ENCODE assay signal across 19 cellular contexts in the genomic region with DNA sequence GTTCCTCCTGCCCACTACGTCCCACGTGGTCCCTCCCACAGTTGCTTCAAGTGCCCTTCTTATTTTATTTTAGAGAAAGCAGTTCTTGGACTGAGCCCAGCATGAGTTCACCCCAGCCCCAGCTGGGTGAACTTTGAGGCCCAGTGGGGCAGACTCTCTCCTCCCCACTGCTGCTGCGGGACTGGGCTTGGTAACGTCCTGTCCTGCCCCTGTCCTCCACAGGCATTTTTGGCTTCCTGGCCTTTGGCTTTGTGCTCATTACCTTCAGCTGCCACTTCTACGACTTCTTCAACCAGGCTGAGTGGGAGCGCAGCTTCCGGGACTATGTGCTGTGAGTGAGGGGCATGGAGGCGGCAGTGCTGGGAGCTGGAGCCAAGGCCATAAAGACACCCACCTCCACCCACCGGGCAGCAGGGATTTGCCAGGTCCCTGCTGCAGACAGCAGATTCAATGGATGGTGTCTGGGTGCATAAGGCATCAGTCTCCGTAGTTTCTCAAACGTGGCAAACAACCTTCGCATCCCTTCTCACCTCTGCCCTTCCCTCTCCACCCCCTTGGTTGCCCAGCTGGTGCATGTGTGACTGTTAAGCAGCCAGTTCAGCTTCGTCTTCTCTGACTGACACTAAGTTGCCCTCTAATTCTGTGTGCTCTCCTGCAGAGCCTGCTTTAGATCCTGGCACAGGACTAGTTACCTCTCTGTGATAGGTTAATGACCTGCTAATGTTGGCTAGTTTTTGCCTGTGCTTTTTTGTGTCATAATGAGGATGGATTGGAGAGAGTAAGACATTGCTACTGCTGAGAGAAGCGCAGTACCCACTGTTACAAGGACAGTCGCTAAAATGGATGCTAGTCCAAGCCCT. TPM values are rescaled to one million over a fixed set of nuclear protein-coding genes. Genes with fewer than 3 reads are reported as not detected.
A peak's percentile ranks its signal among the peaks of the same experiment; 100 is the strongest.
DNase-seq lines count a peak whose midpoint lies in the region; ATAC-seq, FAIRE-seq and TF ChIP-seq lines count a peak whose summit lies in the region.
"Had no signal": no experiment of that assay in that cellular context is flagged by ENCODE, and none has a peak within 500 bp of the region (broad histone marks: within the 10 kb centered on the region; RNA-seq: fewer than 3 reads in every experiment).

No MANE protein-coding gene starts in this region.

- no peak overlapping the region for H3K4me2 ChIP-seq in HepG2 (ENCODE audit: low read depth, low read length)

- TF ChIP-seq CTCF in liver (IDR thresholded peaks at IDR 0.05; ENCODE audit: low read depth, low read length, missing input control) (no peak), HepG2 (CRISPR knock-in tag; IDR thresholded peaks at IDR 0.05) (no peak), HEK293 (tag by site-specific recombination; IDR thresholded peaks at IDR 0.05) (no peak), upper lobe of right lung (IDR thresholded peaks at IDR 0.05) (no peak)

- DNase-seq in HepG2 (ENCODE audit: low spot score) = no peak
- DNase-seq in left lobe of liver (ENCODE audit: low spot score) = no peak
- DNase-seq in sciatic nerve (ENCODE audit: low spot score) = no peak
- DNase-seq in G401 (ENCODE audit: low spot score) = no peak
- DNase-seq in stimulated activated naive CD4-positive, alpha-beta T cell (lab: John Stamatoyannopoulos, UW) = no peak
- no peak for DNase-seq in upper lobe of right lung
- DNase-seq: C1 segment of cervical spinal cord; Calu3; CD4-positive, alpha-beta memory T cell; COR-L47; DMS53; DMS79 treated with DMSO at 0.1 percent for 48 hours; GM23248; H9; HFFc6 had no signal

- peaks cover 5 to 49% (median 34%) of the 10 kb centered on the region in 4 donors for H3K4me1 ChIP-seq in liver (ENCODE audit: control insufficient read depth in 4 of 4, insufficient read depth in 4 of 4, low read length in 3 of 4)
- peaks cover 8% of the 10 kb centered on the region for H3K4me1 ChIP-seq in HepG2 (ENCODE audit: insufficient read depth, low read length)
- no peaks in the 10 kb centered on the region for H3K4me1 ChIP-seq in HEK293 (ENCODE audit: control insufficient read depth, insufficient read depth, low read length)
- H3K4me1 ChIP-seq in upper lobe of right lung = no peaks in the 10 kb centered on the region

- no peak for TF ChIP-seq POLR2A in HepG2 (IDR thresholded peaks at IDR 0.05; ENCODE audit: insufficient read depth in 1 of 2, low read depth in 2 of 2, low read length in 2 of 2)

- TF ChIP-seq RAD21 in liver (IDR thresholded peaks at IDR 0.05) (no peak), HepG2 (CRISPR knock-in tag; IDR thresholded peaks at IDR 0.05) (no peak)

- no TSS peak for BruUV-seq in HepG2 (replicated peaks; lab: Mats Ljungman, UMichigan)

- H3K4me3 ChIP-seq in liver (ENCODE audit: low read depth in 1 of 3, low read length in 3 of 3) (no peak overlapping the region), HepG2 (replicated peaks in 1 of 3; ENCODE audit: insufficient read depth in 1 of 3, low read depth in 2 of 3, low read length in 3 of 3) (no peak overlapping the region), HEK293 (ENCODE audit: low read depth, low read length) (no peak overlapping the region), upper lobe of right lung (no peak overlapping the region)
- H3K4me3 ChIP-seq: GM23248 had no signal

- H3K9me3 ChIP-seq in liver (ENCODE audit: control insufficient read depth in 4 of 4, low read length in 3 of 4) = no peaks in the 10 kb centered on the region
- no peaks in the 10 kb centered on the region for H3K9me3 ChIP-seq in HepG2 (ENCODE audit: low read length)
- H3K9me3 ChIP-seq in HEK293 (ENCODE audit: control insufficient read depth, insufficient read depth, low read depth, low read length) = no peaks in the 10 kb centered on the region
- H3K9me3 ChIP-seq in upper lobe of right lung = no peaks in the 10 kb centered on the region

- no peaks in the 10 kb centered on the region for H3K79me2 ChIP-seq in HepG2 (ENCODE audit: insufficient read depth, low read length)

- intact Hi-C loops in HepG2 (cut with micrococcal nuclease; ENCODE audit: unreplicated experiment) (no loop called here), sciatic nerve (cut with DNase I) (loop anchor here (2.0 kb wide), 1 partner anchor 40 kb away; no protein-coding TSS in a partner anchor), upper lobe of right lung (cut with DNase I) (no loop called here)

- H3K36me3 ChIP-seq in liver (ENCODE audit: control insufficient read depth in 4 of 4, insufficient read depth in 3 of 4, low read depth in 1 of 4, low read length in 3 of 4) = peaks cover 4 to 8% (median 5%) of the 10 kb centered on the region in 4 donors
- peaks cover 27 to 48% of the 10 kb centered on the region in 2 experiments; a peak in 4 of 5 replicates for H3K36me3 ChIP-seq in HepG2 (replicated peaks in 1 of 2; ENCODE audit: control insufficient read depth in 1 of 2, insufficient read depth in 2 of 2, low read length in 2 of 2)
- peaks cover 0 to 69% of the 10 kb centered on the region in 2 experiments; a peak in 2 of 3 replicates for H3K36me3 ChIP-seq in HEK293 (ENCODE audit: control insufficient read depth in 2 of 2, insufficient read depth in 1 of 2, low read length in 2 of 2)
- H3K36me3 ChIP-seq in upper lobe of right lung = no peaks in the 10 kb centered on the region

- no peak overlapping the region for H2AFZ ChIP-seq in HepG2 (ENCODE audit: low read length)
- H2AFZ ChIP-seq: GM23248 had no signal

- ATAC-seq in HepG2 = no peak
- ATAC-seq in left lobe of liver = peak; percentile 64
- ATAC-seq in sciatic nerve = peak; percentile 21
- ATAC-seq in upper lobe of right lung = no peak

- TF ChIP-seq EP300 in HepG2 (IDR thresholded peaks at IDR 0.05; ENCODE audit: low read depth in 2 of 2, low read length in 2 of 2) (no peak), HepG2 (CRISPR knock-in tag; IDR thresholded peaks at IDR 0.05; ENCODE audit: borderline replicate concordance) (no peak)

- H3K9ac ChIP-seq in liver (ENCODE audit: low read depth in 1 of 2, low read length in 2 of 2) (no peak overlapping the region), HepG2 (ENCODE audit: insufficient read depth, low read depth, low read length) (no peak overlapping the region)
- H3K9ac ChIP-seq: GM23248 had no signal

- H3K27me3 ChIP-seq in liver (ENCODE audit: control insufficient read depth in 4 of 4, insufficient read depth in 4 of 4, low read length in 3 of 4) (no peaks in the 10 kb centered on the region), HepG2 (ENCODE audit: control insufficient read depth in 1 of 2, insufficient read depth in 2 of 2, low read length in 2 of 2) (no peaks in the 10 kb centered on the region), upper lobe of right lung (no peaks in the 10 kb centered on the region)

- no peak for FAIRE-seq in HepG2 (lab: Jason Lieb, UNC)
- FAIRE-seq: G401.6, H1 had no signal

- CTCF ChIA-PET in HepG2 (lab: Yijun Ruan, JAX; ENCODE audit: low intra/inter-chr PET ratio, low total read pairs) (interaction anchor here (5.1 kb wide), 1 partner anchor 45 kb away, joined by 50 read pairs; no protein-coding TSS in a partner anchor), HEK293 (lab: Yijun Ruan, JAX) (interaction anchor here (0.7 to 7.2 kb wide), 16 partner anchors 8 to 948 kb away, joined by 3 to 69 read pairs (median 4); no protein-coding TSS in a partner anchor)

- H3K27ac ChIP-seq in liver (ENCODE audit: low read depth in 1 of 2, low read length in 2 of 2) = peak overlapping the region in 1 of 2 donors; percentile 34
- H3K27ac ChIP-seq in HepG2 (ENCODE audit: extremely low read length, insufficient read depth, low read length) = no peak overlapping the region
- H3K27ac ChIP-seq in HEK293 (ENCODE audit: extremely low read depth, low read depth, low read length) = no peak overlapping the region
- no peak overlapping the region for H3K27ac ChIP-seq in upper lobe of right lung
- H3K27ac ChIP-seq: GM23248 had no signal

- in situ Hi-C loops in HepG2 (cut with HindIII; ENCODE audit: extremely low pct_ligation_motif_present, low pct_unique_long_range_greater_than_20kb) (no loop called here), G401 (cut with HindIII; ENCODE audit: low sequenced_read_pairs) (no loop called here)

- 50% methylated on average over 15 of the region's 15 CpGs for WGBS in liver
- WGBS in HepG2 (ENCODE audit: low lambda C conversion rate) = 94% methylated on average over 13 of the region's 15 CpGs

- POLR2A ChIA-PET in HepG2 (lab: Yijun Ruan, JAX) = no interaction called here
- POLR2A ChIA-PET in HEK293 (lab: Yijun Ruan, JAX) = no interaction called here

- no peaks in the 10 kb centered on the region; the same call in 1 of the 2 replicates for H4K20me1 ChIP-seq in HepG2 (ENCODE audit: insufficient read depth, low read length)

RNA-seq across cellular contexts. Expression of a gene that starts 15.5 kb away (rescaled TPM):
- total RNA-seq in liver (10 to 100 TPM in 1 of 2 donors, 1 to 10 TPM in 1; 3.9 to 10.0 TPM), HepG2 (2016; rRNA removed; fragmentation: Illumina TruSeq; extraction: Trizol) (9.5 and 12.9 TPM in 2 replicates), left lobe of liver (9.9 TPM), sciatic nerve (46.1 TPM), upper lobe of right lung (106 TPM)
- polyA plus RNA-seq in liver (1 to 10 TPM; 2.0 to 3.4 TPM), HepG2 (2011; rRNA removed) (12.5 and 14.7 TPM in 2 replicates)
- 4.4 and 6.0 TPM in 2 replicates for total RNA-seq in HepG2 (2016; cell fraction: cytosol; rRNA removed; fragmentation: Illumina TruSeq; extraction: Trizol; ENCODE audit: low read depth)
- total RNA-seq in HepG2 (2016; cell fraction: insoluble cytoplasmic fraction; rRNA removed; fragmentation: Illumina TruSeq; extraction: Trizol) = 10.6 and 14.1 TPM in 2 replicates
- 4.9 and 5.6 TPM in 2 replicates for total RNA-seq in HepG2 (2016; cell fraction: membrane; rRNA removed; fragmentation: Illumina TruSeq; extraction: Trizol)
- 13.2 and 15.2 TPM in 2 replicates for total RNA-seq in HepG2 (2016; cell fraction: nucleus; rRNA removed; fragmentation: Illumina TruSeq; extraction: Trizol)
- 7.5 and 10.5 TPM in 2 replicates for polyA plus RNA-seq in HepG2 (2011; cell fraction: cytosol; rRNA removed)
- 11.3 TPM in 2 replicates for polyA plus RNA-seq in HepG2 (2011; cell fraction: nucleus; rRNA removed)
- 8.1 and 8.5 TPM in 2 replicates for polyA plus RNA-seq in HepG2 (2012)
- polyA plus RNA-seq in HepG2 (2016; cell fraction: cytosol; fragmentation: Illumina TruSeq; extraction: Trizol; ENCODE audit: low read depth) = 1.0 and 1.3 TPM in 2 replicates
- 9.3 and 10.0 TPM in 2 replicates for polyA plus RNA-seq in HepG2 (2016; cell fraction: insoluble cytoplasmic fraction; fragmentation: Illumina TruSeq; extraction: Trizol; ENCODE audit: low read depth)
- 2.6 TPM in 2 replicates for polyA plus RNA-seq in HepG2 (2016; cell fraction: membrane; fragmentation: Illumina TruSeq; extraction: Trizol; ENCODE audit: low read depth)
- polyA plus RNA-seq in HepG2 (2016; cell fraction: nucleus; fragmentation: Illumina TruSeq; extraction: Trizol; ENCODE audit: insufficient read depth, low read depth) = 16.2 and 18.7 TPM in 2 replicates
- 30.7 and 36.9 TPM in 2 replicates for polyA minus RNA-seq in HepG2 (2011; rRNA and poly(A)+ RNA removed; ENCODE audit: low replicate concordance)
- 12.8 and 15.4 TPM in 2 replicates for polyA minus RNA-seq in HepG2 (2011; cell fraction: cytosol; rRNA and poly(A)+ RNA removed)
- 9.8 and 14.9 TPM in 2 replicates for polyA minus RNA-seq in HepG2 (2011; cell fraction: nucleus; rRNA and poly(A)+ RNA removed)
- total RNA-seq in G401 (2014; rRNA removed; shearing (Covaris generic)) = 57.0 and 74.0 TPM in 2 replicates

RNA-seq across cellular contexts. Expression of a gene that starts 20.9 kb away (rescaled TPM):
- total RNA-seq in liver (10 to 100 TPM; 14.3 to 16.3 TPM), HepG2 (2016; rRNA removed; fragmentation: Illumina TruSeq; extraction: Trizol) (22.1 and 32.3 TPM in 2 replicates), left lobe of liver (22.1 TPM), sciatic nerve (24.8 TPM), upper lobe of right lung (4.0 TPM)
- polyA plus RNA-seq in liver (1 to 10 TPM; 2.9 to 7.0 TPM), HepG2 (2011; rRNA removed) (23.8 and 30.7 TPM in 2 replicates)
- 72.0 and 77.5 TPM in 2 replicates for total RNA-seq in HepG2 (2016; cell fraction: cytosol; rRNA removed; fragmentation: Illumina TruSeq; extraction: Trizol; ENCODE audit: low read depth)
- total RNA-seq in HepG2 (2016; cell fraction: insoluble cytoplasmic fraction; rRNA removed; fragmentation: Illumina TruSeq; extraction: Trizol) = 22.7 and 33.9 TPM in 2 replicates
- 37.3 and 38.5 TPM in 2 replicates for total RNA-seq in HepG2 (2016; cell fraction: membrane; rRNA removed; fragmentation: Illumina TruSeq; extraction: Trizol)
- 26.1 and 28.3 TPM in 2 replicates for total RNA-seq in HepG2 (2016; cell fraction: nucleus; rRNA removed; fragmentation: Illumina TruSeq; extraction: Trizol)
- 21.9 and 24.2 TPM in 2 replicates for polyA plus RNA-seq in HepG2 (2011; cell fraction: cytosol; rRNA removed)
- 68.3 and 80.4 TPM in 2 replicates for polyA plus RNA-seq in HepG2 (2011; cell fraction: nucleus; rRNA removed)
- polyA plus RNA-seq in HepG2 (2012) = 19.4 and 20.7 TPM in 2 replicates
- polyA plus RNA-seq in HepG2 (2016; cell fraction: cytosol; fragmentation: Illumina TruSeq; extraction: Trizol; ENCODE audit: low read depth) = 4.1 and 4.4 TPM in 2 replicates
- 22.5 and 25.2 TPM in 2 replicates for polyA plus RNA-seq in HepG2 (2016; cell fraction: insoluble cytoplasmic fraction; fragmentation: Illumina TruSeq; extraction: Trizol; ENCODE audit: low read depth)
- 14.8 and 15.2 TPM in 2 replicates for polyA plus RNA-seq in HepG2 (2016; cell fraction: membrane; fragmentation: Illumina TruSeq; extraction: Trizol; ENCODE audit: low read depth)
- polyA plus RNA-seq in HepG2 (2016; cell fraction: nucleus; fragmentation: Illumina TruSeq; extraction: Trizol; ENCODE audit: insufficient read depth, low read depth) = 63.0 and 65.6 TPM in 2 replicates
- 0.07 and 139 TPM in 2 replicates for polyA minus RNA-seq in HepG2 (2011; rRNA and poly(A)+ RNA removed; ENCODE audit: low replicate concordance)
- polyA minus RNA-seq in HepG2 (2011; cell fraction: cytosol; rRNA and poly(A)+ RNA removed) = 31.4 and 35.0 TPM in 2 replicates
- polyA minus RNA-seq in HepG2 (2011; cell fraction: nucleus; rRNA and poly(A)+ RNA removed) = 12.0 and 20.4 TPM in 2 replicates
- 51.1 and 51.8 TPM in 2 replicates for total RNA-seq in G401 (2014; rRNA removed; shearing (Covaris generic))
- total RNA-seq: CD4-positive, alpha-beta memory T cell had no signal
- polyA plus RNA-seq: CD4-positive, alpha-beta memory T cell had no signal

Comparison
In these comparisons a context has a peak if more than half of its experiments do, and no peak if none do; other contexts are left out.
1. ATAC-seq: peak in left lobe of liver (single experiment) and sciatic nerve (single experiment); none in HepG2 (single experiment) and upper lobe of right lung (single experiment).